ENCODE assay signal across 11 cellular contexts in genomic region chr18:8366656-8367055, GRCh38.
DNase-seq lines count a peak whose midpoint lies in the region; ATAC-seq and TF ChIP-seq lines count a peak whose summit lies in the region.
"Had no signal": no experiment of that assay in that cellular context is flagged by ENCODE, and none has a peak within 500 bp of the region (broad histone marks: within the 10 kb centered on the region; RNA-seq: fewer than 3 reads in every experiment).

No MANE protein-coding gene starts in this region.

- H3K4me2 ChIP-seq in H9 (ENCODE audit: insufficient read depth, insufficient read length, low read length) (no peak overlapping the region), PC-3 (ENCODE audit: low read length) (peak overlapping the region; percentile 85)

- no peak overlapping the region for H3K4ac ChIP-seq in H9 (ENCODE audit: low read depth, low read length)

- H2BK12ac ChIP-seq in H9 (ENCODE audit: insufficient read length, low read depth, low read length) = no peak overlapping the region

- H3K9ac ChIP-seq in H9 (ENCODE audit: extremely low read depth, insufficient read length, low read length) = no peak overlapping the region
- H3K9ac ChIP-seq in PC-3 (ENCODE audit: low read length) = no peak overlapping the region

- no peak overlapping the region for H2BK15ac ChIP-seq in H9 (ENCODE audit: low read depth, low read length)

- H4K8ac ChIP-seq in H9 (replicated peaks; ENCODE audit: insufficient read length, low read depth, low read length) = no peak overlapping the region

- no peaks in the 10 kb centered on the region for H3K23me2 ChIP-seq in H9 (ENCODE audit: insufficient read length, low read depth, low read length, poor library complexity, severe bottlenecking)

- H3K36me3 ChIP-seq in PC-3 (ENCODE audit: low read depth, low read length) (no peaks in the 10 kb centered on the region), gastrocnemius medialis (no peaks in the 10 kb centered on the region)
- H3K36me3 ChIP-seq: sigmoid colon had no signal

- no peak overlapping the region for H3K56ac ChIP-seq in H9 (ENCODE audit: insufficient read length, low read depth, low read length)

- H2AK5ac ChIP-seq in H9 (ENCODE audit: insufficient read length, low read length) = no peak overlapping the region

- intact Hi-C loops in PC-3 (cut with micrococcal nuclease) = no loop called here
- intact Hi-C loops in gastrocnemius medialis (cut with DNase I; ENCODE audit: low total_unique reads) = loop anchor here (10.0 kb wide), 3 partner anchors 282 to 1092 kb away; partner anchors contain the start of gene PTPRM

- no peak overlapping the region for H4K91ac ChIP-seq in H9 (ENCODE audit: insufficient read length, low read depth, low read length)

- peaks cover 11 to 24% of the 10 kb centered on the region in 2 experiments for H3K4me1 Mint-ChIP-seq in H9
- peaks cover 7% of the 10 kb centered on the region for H3K4me1 Mint-ChIP-seq in activated CD4-positive, alpha-beta T cell treated with anti-CD3 and anti-CD28 coated beads, Interleukin-2, amount 10 ng/mL, durations not matched to agents 7 days and 5 days

- H3T11ph ChIP-seq in H9 (ENCODE audit: low read length) = no peak overlapping the region

- H3K4me3 ChIP-seq in PC-3 (ENCODE audit: low read length) (peak overlapping the region; percentile 61; the same call in 1 of the 2 replicates), iPS-18c (ENCODE audit: insufficient read depth, low read depth, low read length) (peak overlapping the region; percentile 21; the same call in 1 of the 2 replicates), gastrocnemius medialis (peak overlapping the region in 3 of 4 donors; percentile 51 to 64 (median 51))

- H3K9me3 Mint-ChIP-seq in H9 = no peaks in the 10 kb centered on the region
- no peaks in the 10 kb centered on the region for H3K9me3 Mint-ChIP-seq in activated CD4-positive, alpha-beta T cell treated with anti-CD3 and anti-CD28 coated beads, Interleukin-2, amount 10 ng/mL, durations not matched to agents 7 days and 5 days

- no peaks in the 10 kb centered on the region for H3F3A ChIP-seq in PC-3 (ENCODE audit: low read length, unreplicated experiment)

- H3K14ac ChIP-seq in H9 (ENCODE audit: insufficient read depth, low read length) = no peak overlapping the region

- H2BK5ac ChIP-seq in H9 (ENCODE audit: insufficient read length, low read length) = no peak overlapping the region

- POLR2A ChIA-PET in PC-3 (lab: Charles Lee; ENCODE audit: unreplicated experiment) = no interaction called here
- POLR2A ChIA-PET in activated CD4-positive, alpha-beta T cell treated with anti-CD3 and anti-CD28 coated beads, Interleukin-2, amount 10 ng/mL, durations not matched to agents 7 days and 5 days (lab: Charles Lee) = no interaction called here

- H2AFZ ChIP-seq in H9 (ENCODE audit: low read length) (no peak overlapping the region), PC-3 (ENCODE audit: low read length) (no peak overlapping the region)

- peak; percentile 50 for DNase-seq in H9
- DNase-seq in PC-3 = no peak
- no peak for DNase-seq in gastrocnemius medialis
- no peak for DNase-seq in RKO (ENCODE audit: low spot score)
- DNase-seq in activated CD4-positive, alpha-beta T cell treated with anti-CD3 and anti-CD28 coated beads, Interleukin-2, amount 10 ng/mL, durations not matched to agents 7 days and 5 days = no peak
- DNase-seq: activated CD8-positive, alpha-beta memory T cell treated with anti-CD3 and anti-CD28 coated beads, Interleukin-2, amount 50 U/mL, for 4 hours; cortex of kidney; sigmoid colon had no signal

- no peak overlapping the region for H4K5ac ChIP-seq in H9 (ENCODE audit: insufficient read length, low read depth, low read length)

- ATAC-seq in PC-3 = no peak
- ATAC-seq in gastrocnemius medialis = no peak
- no peak for ATAC-seq in HG02884 (IDR thresholded peaks at IDR 0.05; ENCODE audit: unreplicated experiment)

- H3K27ac Mint-ChIP-seq in H9 = no peak overlapping the region; a peak in 2 of 7 replicates
- no peak overlapping the region for H3K27ac Mint-ChIP-seq in activated CD4-positive, alpha-beta T cell treated with anti-CD3 and anti-CD28 coated beads, Interleukin-2, amount 10 ng/mL, durations not matched to agents 7 days and 5 days
- H3K27ac Mint-ChIP-seq: immature natural killer cell had no signal

- H3K4me1 ChIP-seq in H9 (ENCODE audit: insufficient read depth, low read length) = no peaks in the 10 kb centered on the region
- H3K4me1 ChIP-seq in PC-3 (ENCODE audit: insufficient read depth, low read length) = no peaks in the 10 kb centered on the region
- peaks cover 12 to 29% of the 10 kb centered on the region in 2 donors for H3K4me1 ChIP-seq in gastrocnemius medialis

- no peaks in the 10 kb centered on the region for H3K27me3 ChIP-seq in H9 (ENCODE audit: insufficient read depth, low read length)
- no peaks in the 10 kb centered on the region for H3K27me3 ChIP-seq in PC-3 (ENCODE audit: low read length)
- H3K27me3 ChIP-seq in gastrocnemius medialis = no peaks in the 10 kb centered on the region
- H3K27me3 ChIP-seq: sigmoid colon had no signal

- no peak overlapping the region for H2BK20ac ChIP-seq in H9 (ENCODE audit: low read depth, low read length, poor library complexity, severe bottlenecking)

- H3K9me3 ChIP-seq in H9 (ENCODE audit: control insufficient read depth, low read depth, low read length) (no peaks in the 10 kb centered on the region), PC-3 (ENCODE audit: low read length) (no peaks in the 10 kb centered on the region), iPS-18c (ENCODE audit: control insufficient read depth, insufficient read depth, low read length) (no peaks in the 10 kb centered on the region), gastrocnemius medialis (no peaks in the 10 kb centered on the region)
- H3K9me3 ChIP-seq: sigmoid colon had no signal

- no peak overlapping the region for H3K23ac ChIP-seq in H9 (ENCODE audit: insufficient read length, low read depth, low read length)

- no peaks in the 10 kb centered on the region for H3K79me1 ChIP-seq in H9 (ENCODE audit: insufficient read depth, low read depth, low read length, poor library complexity, severe bottlenecking)

- no peaks in the 10 kb centered on the region for H3K9me2 ChIP-seq in PC-3 (replicated peaks; ENCODE audit: low read length)

- CTCF ChIA-PET in PC-3 (lab: Charles Lee) = no interaction called here
- CTCF ChIA-PET in activated CD4-positive, alpha-beta T cell treated with anti-CD3 and anti-CD28 coated beads, Interleukin-2, amount 10 ng/mL, durations not matched to agents 7 days and 5 days (lab: Charles Lee) = no interaction called here

- no peaks in the 10 kb centered on the region for H4K20me1 ChIP-seq in H9 (ENCODE audit: control insufficient read depth, insufficient read depth, insufficient read length)
- no peaks in the 10 kb centered on the region for H4K20me1 ChIP-seq in PC-3 (ENCODE audit: low read length)

- TF ChIP-seq CTCF in H9 (conservative IDR thresholded peaks at IDR 0.05) (no peak), PC-3 (conservative IDR thresholded peaks at IDR 0.05; ENCODE audit: low read depth, low read length) (no peak), gastrocnemius medialis (IDR thresholded peaks at IDR 0.05 in 4 of 5, conservative IDR thresholded peaks at IDR 0.05 in 1 of 5) (no peak)

- BruUV-seq in PC-3 (replicated peaks; lab: Mats Ljungman, UMichigan) = no TSS peak

- no CpG with 5 or more reads among the region's 16 CpGs for WGBS in H9 (ENCODE audit: extremely low coverage, insufficient read length, low lambda C conversion rate)

- no peaks in the 10 kb centered on the region for H3K79me2 ChIP-seq in H9 (ENCODE audit: insufficient read depth, low read length)
- H3K79me2 ChIP-seq in PC-3 (ENCODE audit: low read length) = no peaks in the 10 kb centered on the region

- H3K18ac ChIP-seq in H9 (ENCODE audit: insufficient read length, low read depth, low read length) = no peak overlapping the region

- peak overlapping the region; percentile 40 to 53; a peak in 4 of 5 replicates for H3K4me3 Mint-ChIP-seq in H9
- no peak overlapping the region for H3K4me3 Mint-ChIP-seq in activated CD4-positive, alpha-beta T cell treated with anti-CD3 and anti-CD28 coated beads, Interleukin-2, amount 10 ng/mL, durations not matched to agents 7 days and 5 days

- H2BK120ac ChIP-seq in H9 (ENCODE audit: low read depth, low read length, poor library complexity, severe bottlenecking) = no peak overlapping the region

- in situ Hi-C loops in gastrocnemius medialis (cut with MboI; ENCODE audit: low sequenced_read_pairs in 4 of 4) = no loop called here

- no peak for TF ChIP-seq POLR2A in gastrocnemius medialis (IDR thresholded peaks at IDR 0.05)

- H3K27ac ChIP-seq in H9 (ENCODE audit: insufficient read length, low read depth, low read length) (no peak overlapping the region), PC-3 (ENCODE audit: low read length) (no peak overlapping the region), gastrocnemius medialis (peak overlapping the region in 2 of 4 donors; percentile 40 to 52)
- H3K27ac ChIP-seq: sigmoid colon had no signal

- peaks cover 17% of the 10 kb centered on the region for H3K27me3 Mint-ChIP-seq in H9 (ENCODE audit: low read depth)
- peaks cover 20% of the 10 kb centered on the region for H3K27me3 Mint-ChIP-seq in activated CD4-positive, alpha-beta T cell treated with anti-CD3 and anti-CD28 coated beads, Interleukin-2, amount 10 ng/mL, durations not matched to agents 7 days and 5 days

- no peaks in the 10 kb centered on the region for H3K36me3 Mint-ChIP-seq in H9 (ENCODE audit: insufficient read depth in 1 of 3, low read depth in 3 of 3)
- no peaks in the 10 kb centered on the region for H3K36me3 Mint-ChIP-seq in activated CD4-positive, alpha-beta T cell treated with anti-CD3 and anti-CD28 coated beads, Interleukin-2, amount 10 ng/mL, durations not matched to agents 7 days and 5 days (ENCODE audit: low read depth)
- H3K36me3 Mint-ChIP-seq: immature natural killer cell had no signal
